Comparison of ENCODE assay signal across 1 cellular context in the genomic region with DNA sequence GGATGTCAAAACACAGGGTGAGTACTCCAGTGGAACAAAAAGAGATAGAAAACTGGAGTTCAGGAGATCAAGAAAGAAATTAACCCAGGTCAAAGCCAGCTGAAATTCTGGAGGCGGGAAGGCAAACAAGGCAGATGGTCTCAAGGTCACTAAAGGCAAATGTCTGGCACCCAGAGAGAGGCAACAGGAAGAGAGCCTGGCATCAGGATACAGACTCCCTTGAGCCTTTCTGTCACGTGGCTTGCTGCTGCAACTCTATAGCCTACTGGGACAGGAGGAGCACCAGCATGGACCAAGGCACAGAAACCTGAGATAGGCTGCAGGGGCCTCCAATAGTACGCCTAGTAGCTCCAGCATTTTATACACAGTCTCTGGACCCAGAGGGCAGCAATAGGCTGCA.
TF ChIP-seq lines count a peak whose summit lies in the region.

No MANE protein-coding gene starts in this region.

TF ChIP-seq in HepG2, 621 proteins besides CTCF, POLR2A, EP300 and RAD21 (continued from another document and continues in another):
- TF ChIP-seq, protein P1, sequence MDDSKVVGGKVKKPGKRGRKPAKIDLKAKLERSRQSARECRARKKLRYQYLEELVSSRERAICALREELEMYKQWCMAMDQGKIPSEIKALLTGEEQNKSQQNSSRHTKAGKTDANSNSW (CRISPR knock-in tag; IDR thresholded peaks at IDR 0.05; ENCODE audit: borderline replicate concordance): no peak
- TF ChIP-seq ZNF136 (CRISPR knock-in tag; IDR thresholded peaks at IDR 0.05; ENCODE audit: low read depth) (no peak), CSRNP1 (CRISPR knock-in tag; IDR thresholded peaks at IDR 0.05) (no peak), ZNF563 (CRISPR knock-in tag; IDR thresholded peaks at IDR 0.05) (no peak), KMT2B (CRISPR knock-in tag; IDR thresholded peaks at IDR 0.05) (no peak), ZKSCAN1 (IDR thresholded peaks at IDR 0.05; ENCODE audit: low read length) (no peak), ZNF24 (IDR thresholded peaks at IDR 0.05) (no peak), TBX2 (CRISPR knock-in tag; IDR thresholded peaks at IDR 0.05; ENCODE audit: borderline replicate concordance) (no peak), ZNF326 (CRISPR knock-in tag; IDR thresholded peaks at IDR 0.05; ENCODE audit: borderline replicate concordance) (no peak), POGZ (CRISPR knock-in tag; IDR thresholded peaks at IDR 0.05) (0 out of 2 replicates have a peak, but pooled peaks have one; percentile 11), MBNL3 (CRISPR knock-in tag; conservative IDR thresholded peaks at IDR 0.05) (no peak), NFRKB (IDR thresholded peaks at IDR 0.05) (no peak), TAF15 (IDR thresholded peaks at IDR 0.05; ENCODE audit: low read depth, low read length, poor library complexity, severe bottlenecking) (no peak), ZNF549 (CRISPR knock-in tag; IDR thresholded peaks at IDR 0.05) (no peak), ZNF772 (CRISPR knock-in tag; IDR thresholded peaks at IDR 0.05) (no peak), RXRA (CRISPR knock-in tag; IDR thresholded peaks at IDR 0.05) (peak; percentile 15; the same call in 1 of the 2 replicates), ZNF138 (CRISPR knock-in tag; IDR thresholded peaks at IDR 0.05; ENCODE audit: low read depth) (no peak), ATF1 (CRISPR knock-in tag; IDR thresholded peaks at IDR 0.05) (no peak), HOXA5 (CRISPR knock-in tag; IDR thresholded peaks at IDR 0.05) (no peak), ZNF513 (CRISPR knock-in tag; conservative IDR thresholded peaks at IDR 0.05) (no peak), TBL1XR1 (IDR thresholded peaks at IDR 0.05; ENCODE audit: borderline replicate concordance, low read length, partially characterized antibody) (no peak), MEF2D (CRISPR knock-in tag; IDR thresholded peaks at IDR 0.05) (no peak), ISL2 (CRISPR knock-in tag; IDR thresholded peaks at IDR 0.05) (no peak), KAT8 (CRISPR knock-in tag; IDR thresholded peaks at IDR 0.05) (no peak), SNAPC2 (CRISPR knock-in tag; IDR thresholded peaks at IDR 0.05) (no peak), ZNF577 (CRISPR knock-in tag; IDR thresholded peaks at IDR 0.05; ENCODE audit: borderline replicate concordance, low read depth) (no peak), ZNF432 (CRISPR knock-in tag; IDR thresholded peaks at IDR 0.05; ENCODE audit: borderline replicate concordance) (no peak), XRCC5 (optimal IDR thresholded peaks at IDR 0.05; ENCODE audit: low read length) (no peak), ZNF556 (CRISPR knock-in tag; IDR thresholded peaks at IDR 0.05; ENCODE audit: borderline replicate concordance) (no peak), MAZ (IDR thresholded peaks at IDR 0.05; ENCODE audit: borderline replicate concordance, low read depth, low read length) (no peak), MAZ (CRISPR knock-in tag; IDR thresholded peaks at IDR 0.05; ENCODE audit: low read depth) (no peak), AGO2 (optimal IDR thresholded peaks at IDR 0.05; ENCODE audit: low read depth, low read length) (no peak), RBFOX2 (IDR thresholded peaks at IDR 0.05; ENCODE audit: low read depth, low read length) (no peak), JUN (CRISPR knock-in tag; IDR thresholded peaks at IDR 0.05) (no peak), ELF4 (CRISPR knock-in tag; IDR thresholded peaks at IDR 0.05; ENCODE audit: borderline replicate concordance) (no peak), FLYWCH1 (CRISPR knock-in tag; IDR thresholded peaks at IDR 0.05) (no peak), MAFF (IDR thresholded peaks at IDR 0.05; ENCODE audit: low read depth, low read length) (no peak), FOXP4 (CRISPR knock-in tag; IDR thresholded peaks at IDR 0.05) (0 out of 2 replicates have a peak, but pooled peaks have one; percentile 35), CREB1 (IDR thresholded peaks at IDR 0.05) (no peak), CREB1 (CRISPR knock-in tag; IDR thresholded peaks at IDR 0.05) (no peak), SMAD3 (CRISPR knock-in tag; IDR thresholded peaks at IDR 0.05) (no peak), POGK (CRISPR knock-in tag; conservative IDR thresholded peaks at IDR 0.05) (no peak), FOXO1 (CRISPR knock-in tag; IDR thresholded peaks at IDR 0.05) (peak; percentile 23; the same call in 1 of the 2 replicates), CENPX (CRISPR knock-in tag; IDR thresholded peaks at IDR 0.05) (no peak)
- TF ChIP-seq, protein P2, sequence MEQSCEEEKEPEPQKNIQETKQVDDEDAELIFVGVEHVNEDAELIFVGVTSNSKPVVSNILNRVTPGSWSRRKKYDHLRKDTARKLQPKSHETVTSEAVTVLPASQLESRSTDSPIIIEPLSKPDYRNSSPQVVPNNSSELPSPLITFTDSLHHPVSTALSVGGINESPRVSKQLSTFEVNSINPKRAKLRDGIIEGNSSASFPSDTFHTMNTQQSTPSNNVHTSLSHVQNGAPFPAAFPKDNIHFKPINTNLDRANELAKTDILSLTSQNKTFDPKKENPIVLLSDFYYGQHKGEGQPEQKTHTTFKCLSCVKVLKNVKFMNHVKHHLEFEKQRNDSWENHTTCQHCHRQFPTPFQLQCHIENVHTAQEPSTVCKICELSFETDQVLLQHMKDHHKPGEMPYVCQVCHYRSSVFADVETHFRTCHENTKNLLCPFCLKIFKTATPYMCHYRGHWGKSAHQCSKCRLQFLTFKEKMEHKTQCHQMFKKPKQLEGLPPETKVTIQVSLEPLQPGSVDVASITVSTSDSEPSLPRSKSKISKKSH (CRISPR knock-in tag; IDR thresholded peaks at IDR 0.05; ENCODE audit: borderline replicate concordance): no peak
- TF ChIP-seq, protein P3, sequence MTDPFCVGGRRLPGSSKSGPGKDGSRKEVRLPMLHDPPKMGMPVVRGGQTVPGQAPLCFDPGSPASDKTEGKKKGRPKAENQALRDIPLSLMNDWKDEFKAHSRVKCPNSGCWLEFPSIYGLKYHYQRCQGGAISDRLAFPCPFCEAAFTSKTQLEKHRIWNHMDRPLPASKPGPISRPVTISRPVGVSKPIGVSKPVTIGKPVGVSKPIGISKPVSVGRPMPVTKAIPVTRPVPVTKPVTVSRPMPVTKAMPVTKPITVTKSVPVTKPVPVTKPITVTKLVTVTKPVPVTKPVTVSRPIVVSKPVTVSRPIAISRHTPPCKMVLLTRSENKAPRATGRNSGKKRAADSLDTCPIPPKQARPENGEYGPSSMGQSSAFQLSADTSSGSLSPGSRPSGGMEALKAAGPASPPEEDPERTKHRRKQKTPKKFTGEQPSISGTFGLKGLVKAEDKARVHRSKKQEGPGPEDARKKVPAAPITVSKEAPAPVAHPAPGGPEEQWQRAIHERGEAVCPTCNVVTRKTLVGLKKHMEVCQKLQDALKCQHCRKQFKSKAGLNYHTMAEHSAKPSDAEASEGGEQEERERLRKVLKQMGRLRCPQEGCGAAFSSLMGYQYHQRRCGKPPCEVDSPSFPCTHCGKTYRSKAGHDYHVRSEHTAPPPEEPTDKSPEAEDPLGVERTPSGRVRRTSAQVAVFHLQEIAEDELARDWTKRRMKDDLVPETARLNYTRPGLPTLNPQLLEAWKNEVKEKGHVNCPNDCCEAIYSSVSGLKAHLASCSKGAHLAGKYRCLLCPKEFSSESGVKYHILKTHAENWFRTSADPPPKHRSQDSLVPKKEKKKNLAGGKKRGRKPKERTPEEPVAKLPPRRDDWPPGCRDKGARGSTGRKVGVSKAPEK (CRISPR knock-in tag; IDR thresholded peaks at IDR 0.05; ENCODE audit: borderline replicate concordance): no peak
- TF ChIP-seq, protein P4, sequence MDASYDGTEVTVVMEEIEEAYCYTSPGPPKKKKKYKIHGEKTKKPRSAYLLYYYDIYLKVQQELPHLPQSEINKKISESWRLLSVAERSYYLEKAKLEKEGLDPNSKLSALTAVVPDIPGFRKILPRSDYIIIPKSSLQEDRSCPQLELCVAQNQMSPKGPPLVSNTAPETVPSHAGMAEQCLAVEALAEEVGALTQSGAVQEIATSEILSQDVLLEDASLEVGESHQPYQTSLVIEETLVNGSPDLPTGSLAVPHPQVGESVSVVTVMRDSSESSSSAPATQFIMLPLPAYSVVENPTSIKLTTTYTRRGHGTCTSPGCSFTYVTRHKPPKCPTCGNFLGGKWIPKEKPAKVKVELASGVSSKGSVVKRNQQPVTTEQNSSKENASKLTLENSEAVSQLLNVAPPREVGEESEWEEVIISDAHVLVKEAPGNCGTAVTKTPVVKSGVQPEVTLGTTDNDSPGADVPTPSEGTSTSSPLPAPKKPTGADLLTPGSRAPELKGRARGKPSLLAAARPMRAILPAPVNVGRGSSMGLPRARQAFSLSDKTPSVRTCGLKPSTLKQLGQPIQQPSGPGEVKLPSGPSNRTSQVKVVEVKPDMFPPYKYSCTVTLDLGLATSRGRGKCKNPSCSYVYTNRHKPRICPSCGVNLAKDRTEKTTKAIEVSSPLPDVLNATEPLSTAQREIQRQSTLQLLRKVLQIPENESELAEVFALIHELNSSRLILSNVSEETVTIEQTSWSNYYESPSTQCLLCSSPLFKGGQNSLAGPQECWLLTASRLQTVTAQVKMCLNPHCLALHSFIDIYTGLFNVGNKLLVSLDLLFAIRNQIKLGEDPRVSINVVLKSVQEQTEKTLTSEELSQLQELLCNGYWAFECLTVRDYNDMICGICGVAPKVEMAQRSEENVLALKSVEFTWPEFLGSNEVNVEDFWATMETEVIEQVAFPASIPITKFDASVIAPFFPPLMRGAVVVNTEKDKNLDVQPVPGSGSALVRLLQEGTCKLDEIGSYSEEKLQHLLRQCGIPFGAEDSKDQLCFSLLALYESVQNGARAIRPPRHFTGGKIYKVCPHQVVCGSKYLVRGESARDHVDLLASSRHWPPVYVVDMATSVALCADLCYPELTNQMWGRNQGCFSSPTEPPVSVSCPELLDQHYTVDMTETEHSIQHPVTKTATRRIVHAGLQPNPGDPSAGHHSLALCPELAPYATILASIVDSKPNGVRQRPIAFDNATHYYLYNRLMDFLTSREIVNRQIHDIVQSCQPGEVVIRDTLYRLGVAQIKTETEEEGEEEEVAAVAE (CRISPR knock-in tag; IDR thresholded peaks at IDR 0.05; ENCODE audit: borderline replicate concordance): no peak
- TF ChIP-seq, protein P5, sequence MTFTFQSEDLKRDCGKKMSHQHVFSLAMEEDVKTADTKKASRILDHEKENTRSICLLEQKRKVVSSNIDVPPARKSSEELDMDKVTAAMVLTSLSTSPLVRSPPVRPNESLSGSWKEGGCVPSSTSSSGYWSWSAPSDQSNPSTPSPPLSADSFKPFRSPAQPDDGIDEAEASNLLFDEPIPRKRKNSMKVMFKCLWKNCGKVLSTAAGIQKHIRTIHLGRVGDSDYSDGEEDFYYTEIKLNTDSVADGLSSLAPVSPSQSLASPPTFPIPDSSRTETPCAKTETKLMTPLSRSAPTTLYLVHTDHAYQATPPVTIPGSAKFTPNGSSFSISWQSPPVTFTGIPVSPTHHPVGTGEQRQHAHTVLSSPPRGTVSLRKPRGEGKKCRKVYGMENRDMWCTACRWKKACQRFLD (CRISPR knock-in tag; IDR thresholded peaks at IDR 0.05; ENCODE audit: borderline replicate concordance): no peak
